In genomic region chr10:3765376-3765667, GRCh38 we compare ENCODE assay signal across 15 cellular contexts. TPM values are rescaled to one million over a fixed set of nuclear protein-coding genes. Genes with fewer than 3 reads are reported as not detected.
A peak's percentile ranks its signal among the peaks of the same experiment; 100 is the strongest.
DNase-seq lines count a peak whose midpoint lies in the region; ATAC-seq and TF ChIP-seq lines count a peak whose summit lies in the region.
"Had no signal": no experiment of that assay in that cellular context is flagged by ENCODE, and none has a peak within 500 bp of the region (broad histone marks: within the 10 kb centered on the region; RNA-seq: fewer than 3 reads in every experiment).

No MANE protein-coding gene starts in this region.

- no peaks in the 10 kb centered on the region for H3K9me2 ChIP-seq in PC-9 (ENCODE audit: insufficient read depth)

- no peaks in the 10 kb centered on the region for H3K27me3 ChIP-seq in PC-9 (ENCODE audit: insufficient read depth, low read depth)
- no peaks in the 10 kb centered on the region for H3K27me3 ChIP-seq in esophagus squamous epithelium
- H3K27me3 ChIP-seq in stomach, result no peaks in the 10 kb centered on the region
- H3K27me3 ChIP-seq: hepatocyte had no signal

- peak overlapping the region; percentile 100; the same call in 1 of the 2 replicates for H3K27ac ChIP-seq in PC-9
- peak overlapping the region in 3 of 4 donors; percentile 82 to 88 (median 88) for H3K27ac ChIP-seq in esophagus squamous epithelium
- H3K27ac ChIP-seq in stomach, result peak overlapping the region in 3 of 5 donors; percentile 28 to 72 (median 71)
- H3K27ac ChIP-seq: GM23248 had no signal

- H3K4me1 Mint-ChIP-seq in activated CD8-positive, alpha-beta memory T cell treated with anti-CD3 and anti-CD28 coated beads, Interleukin-2, amount 10 ng/mL, durations not matched to agents 7 days and 5 days, result peaks cover 79% of the 10 kb centered on the region

- ATAC-seq in activated CD8-positive, alpha-beta memory T cell treated with anti-CD3 and anti-CD28 coated beads, Interleukin-2, amount 10 ng/mL, durations not matched to agents 7 days and 5 days, result no peak
- ATAC-seq in HG02938 (IDR thresholded peaks at IDR 0.05; ENCODE audit: unreplicated experiment) (no peak), GM21723 (IDR thresholded peaks at IDR 0.05; ENCODE audit: unreplicated experiment) (no peak)

- H3K79me2 ChIP-seq in PC-9 (ENCODE audit: low read depth), result no peaks in the 10 kb centered on the region
- H3K79me2 ChIP-seq: hepatocyte had no signal

- peak overlapping the region; percentile 88 for H3K27ac Mint-ChIP-seq in activated CD8-positive, alpha-beta memory T cell treated with anti-CD3 and anti-CD28 coated beads, Interleukin-2, amount 10 ng/mL, durations not matched to agents 7 days and 5 days

- intact Hi-C loops in PC-9 (cut with micrococcal nuclease; ENCODE audit: unreplicated experiment) (no loop called here), esophagus squamous epithelium (cut with DNase I) (no loop called here), stomach (cut with DNase I; ENCODE audit: low total_unique reads) (no loop called here)

- TF ChIP-seq POLR2A in esophagus squamous epithelium (IDR thresholded peaks at IDR 0.05) (no peak), stomach (IDR thresholded peaks at IDR 0.05) (no peak)

- TF ChIP-seq EP300 in stomach (IDR thresholded peaks at IDR 0.05), result no peak

- H3K9me3 ChIP-seq in PC-9 (ENCODE audit: insufficient read depth, low read depth), result no peaks in the 10 kb centered on the region
- H3K9me3 ChIP-seq in esophagus squamous epithelium, result no peaks in the 10 kb centered on the region
- H3K9me3 ChIP-seq in stomach, result no peaks in the 10 kb centered on the region

- H3K36me3 ChIP-seq in PC-9 (ENCODE audit: low read depth) (no peaks in the 10 kb centered on the region), esophagus squamous epithelium (no peaks in the 10 kb centered on the region), stomach (no peaks in the 10 kb centered on the region)

- H3K4me3 ChIP-seq in PC-9 (no peak overlapping the region), esophagus squamous epithelium (no peak overlapping the region), stomach (no peak overlapping the region)
- H3K4me3 ChIP-seq: GM23248, hepatocyte had no signal

- peak overlapping the region; percentile 46 for H3K4me3 Mint-ChIP-seq in activated CD8-positive, alpha-beta memory T cell treated with anti-CD3 and anti-CD28 coated beads, Interleukin-2, amount 10 ng/mL, durations not matched to agents 7 days and 5 days

- H4K20me1 ChIP-seq in PC-9 (ENCODE audit: insufficient read depth), result no peaks in the 10 kb centered on the region

- no peak for TF ChIP-seq CTCF in PC-9 (conservative IDR thresholded peaks at IDR 0.05)
- no peak for TF ChIP-seq CTCF in esophagus squamous epithelium (IDR thresholded peaks at IDR 0.05)
- TF ChIP-seq CTCF in stomach (IDR thresholded peaks at IDR 0.05), result no peak

- no peaks in the 10 kb centered on the region for H3K27me3 Mint-ChIP-seq in activated CD8-positive, alpha-beta memory T cell treated with anti-CD3 and anti-CD28 coated beads, Interleukin-2, amount 10 ng/mL, durations not matched to agents 7 days and 5 days

- POLR2A ChIA-PET in PC-9 (lab: Charles Lee; ENCODE audit: unreplicated experiment), result interaction anchor here (0.8 kb wide), 1 partner anchor 13 kb away, joined by 3 read pairs; no protein-coding TSS in a partner anchor

- no TSS peak for BruUV-seq in PC-9 (replicated peaks; lab: Mats Ljungman, UMichigan)

- H3K36me3 Mint-ChIP-seq in activated CD8-positive, alpha-beta memory T cell treated with anti-CD3 and anti-CD28 coated beads, Interleukin-2, amount 10 ng/mL, durations not matched to agents 7 days and 5 days, result peaks cover 10% of the 10 kb centered on the region

- H3F3A ChIP-seq in PC-9 (ENCODE audit: insufficient read depth, low read depth), result peaks cover 33% of the 10 kb centered on the region

- 59 to 64% methylated on average over 1 of the region's 1 CpG for WGBS in esophagus squamous epithelium, 2 donors
- WGBS in stomach, 5 donors, result 58 to 88% (median 76%) methylated on average over 1 of the region's 1 CpG

- peaks cover 60% of the 10 kb centered on the region for H3K4me1 ChIP-seq in PC-9 (replicated peaks; ENCODE audit: insufficient read depth)
- peaks cover 37 to 74% (median 40%) of the 10 kb centered on the region in 3 donors for H3K4me1 ChIP-seq in esophagus squamous epithelium
- H3K4me1 ChIP-seq in stomach, result peaks cover 9 to 43% (median 14%) of the 10 kb centered on the region in 4 donors

- H3K9me3 Mint-ChIP-seq in activated CD8-positive, alpha-beta memory T cell treated with anti-CD3 and anti-CD28 coated beads, Interleukin-2, amount 10 ng/mL, durations not matched to agents 7 days and 5 days (ENCODE audit: low read depth), result peaks cover 3% of the 10 kb centered on the region

- no peak for DNase-seq in activated CD8-positive, alpha-beta memory T cell treated with anti-CD3 and anti-CD28 coated beads, Interleukin-2, amount 10 ng/mL, durations not matched to agents 7 days and 5 days
- no peak for DNase-seq in activated CD8-positive, alpha-beta memory T cell treated with anti-CD3 and anti-CD28 coated beads for 24 hours
- no peak for DNase-seq in PC-9
- DNase-seq in esophagus squamous epithelium (lab: John Stamatoyannopoulos, UW), result no peak
- DNase-seq in stomach, result no peak
- no peak for DNase-seq in NCI-H524 treated with DMSO at 0.1 percent for 48 hours (lab: John Stamatoyannopoulos, UW)
- DNase-seq: activated CD4-positive, CD25-positive, alpha-beta regulatory T cell treated with anti-CD3 and anti-CD28 coated beads, Interleukin-2, amount 50 U/mL, for 72 hours; GM23248; NCI-H2029 treated with DMSO at 0.1 percent for 48 hours; NCI-H524; stimulated activated CD4-positive, alpha-beta T cell treated with anti-CD3 and anti-CD28 coated beads, Interleukin-12 subunit alpha, Interleukin-12 subunit beta, amount 100 ng/mL, for 4 hours; SW 1271 had no signal

- CTCF ChIA-PET in activated CD8-positive, alpha-beta memory T cell treated with anti-CD3 and anti-CD28 coated beads, Interleukin-2, amount 10 ng/mL, durations not matched to agents 7 days and 5 days (lab: Charles Lee), result interaction anchor here (0.8 to 1.9 kb wide), 7 partner anchors 10 to 45 kb away, joined by 3 to 8 read pairs (median 4); no protein-coding TSS in a partner anchor
- CTCF ChIA-PET in PC-9 (lab: Charles Lee), result interaction anchor here (0.6 kb wide), 1 partner anchor 1015 kb away, joined by 3 read pairs; no protein-coding TSS in a partner anchor

- H3K4me2 ChIP-seq in PC-9, result peak overlapping the region; percentile 92; the same call in 1 of the 2 replicates
- H3K4me2 ChIP-seq: hepatocyte had no signal

- no peak overlapping the region for H2AFZ ChIP-seq in PC-9
- H2AFZ ChIP-seq: GM23248, hepatocyte had no signal

RNA-seq across cellular contexts. Expression of gene KLF6, which starts 19.7 kb away (rescaled TPM):
- 100 to 1,000 TPM; 149 to 208 TPM for total RNA-seq in activated CD8-positive, alpha-beta memory T cell treated with anti-CD3 and anti-CD28 coated beads, Interleukin-2, amount 10 ng/mL, durations not matched to agents 7 days and 5 days
- total RNA-seq in PC-9 (2021) (27.7 and 41.9 TPM in 2 replicates), esophagus squamous epithelium (10 to 100 TPM; 39.6 to 91.2 (median 74.2) TPM), stomach (100 to 1,000 TPM in 4 of 5 donors, 10 to 100 TPM in 1; 78.2 to 187 (median 119) TPM)
- polyA plus RNA-seq in stomach, result 10 to 100 TPM; 25.9 to 57.0 (median 31.4) TPM
